ENCODE assay signal across 12 cellular contexts in the genomic region with DNA sequence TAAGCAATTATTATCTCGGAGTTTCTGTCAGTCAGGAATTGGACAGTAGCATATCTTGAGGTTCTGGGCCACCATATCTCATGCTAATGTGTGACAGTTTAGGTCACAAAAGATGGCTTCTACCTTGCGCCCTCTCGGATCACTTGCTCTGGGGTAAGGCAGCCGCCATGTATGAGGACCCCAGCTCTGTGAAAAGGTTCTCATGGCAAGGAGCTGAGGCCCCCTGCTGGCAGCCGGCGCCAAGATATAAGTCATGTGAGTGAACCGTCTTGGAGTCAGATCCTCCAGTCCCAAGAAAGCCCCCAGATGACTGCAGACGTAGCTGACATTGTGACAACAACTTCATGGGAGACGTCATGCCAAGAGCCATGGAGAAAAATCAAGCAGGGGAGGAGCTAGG.
DNase-seq lines count a peak whose midpoint lies in the region; ATAC-seq and TF ChIP-seq lines count a peak whose summit lies in the region.
"Had no signal": no experiment of that assay in that cellular context is flagged by ENCODE, and none has a peak within 500 bp of the region (broad histone marks: within the 10 kb centered on the region; RNA-seq: fewer than 3 reads in every experiment).

No MANE protein-coding gene starts in this region.

- no peak overlapping the region for H2AFZ ChIP-seq in OCI-LY3 (ENCODE audit: low read depth, low read length)

- DNase-seq in AG09319 (ENCODE audit: extremely low read depth, low read depth) (no peak), foreskin fibroblast (no peak), ovary (no peak), thyroid gland (no peak)
- DNase-seq: activated CD8-positive, alpha-beta memory T cell treated with anti-CD3 and anti-CD28 coated beads for 24 hours; CD4-positive, alpha-beta T cell; naive B cell; T-cell had no signal

- ATAC-seq in GM19452 (IDR thresholded peaks at IDR 0.05; ENCODE audit: unreplicated experiment): no peak
- ATAC-seq in HG03108 (IDR thresholded peaks at IDR 0.05; ENCODE audit: unreplicated experiment): no peak
- ATAC-seq: T-cell had no signal

- H3K27ac ChIP-seq in OCI-LY3 (ENCODE audit: low read length) (no peak overlapping the region), ovary (no peak overlapping the region), thyroid gland (no peak overlapping the region)

- no peak for TF ChIP-seq EP300 in ovary (IDR thresholded peaks at IDR 0.05)

- no peak overlapping the region for H3K9ac ChIP-seq in OCI-LY3 (ENCODE audit: low read length)

- H3K4me2 ChIP-seq in OCI-LY3 (ENCODE audit: low read length): no peak overlapping the region

- H3K36me3 ChIP-seq in OCI-LY3 (replicated peaks; ENCODE audit: low read depth, low read length): peaks cover 30% of the 10 kb centered on the region
- H3K36me3 ChIP-seq in ovary: no peaks in the 10 kb centered on the region
- no peaks in the 10 kb centered on the region for H3K36me3 ChIP-seq in thyroid gland

- TF ChIP-seq POLR2A in ovary (IDR thresholded peaks at IDR 0.05) (no peak), thyroid gland (IDR thresholded peaks at IDR 0.05) (no peak)

- WGBS in ovary, 3 donors: 89 to 95% (median 94%) methylated on average over 9 of the region's 9 CpGs
- 84 to 91% methylated on average over 9 of the region's 9 CpGs for WGBS in thyroid gland, 2 donors

- H3K79me2 ChIP-seq in OCI-LY3 (ENCODE audit: low read length): peaks cover 16% of the 10 kb centered on the region; the same call in 1 of the 2 replicates

- intact Hi-C loops in ovary (cut with DNase I): no loop called here
- intact Hi-C loops in thyroid gland (cut with DNase I): no loop called here

- H3K4me1 ChIP-seq in OCI-LY3 (ENCODE audit: low read length) (no peaks in the 10 kb centered on the region), ovary (ENCODE audit: insufficient read depth) (no peaks in the 10 kb centered on the region), thyroid gland (no peaks in the 10 kb centered on the region)

- peaks cover 20% of the 10 kb centered on the region; the same call in 1 of the 2 replicates for H4K20me1 ChIP-seq in OCI-LY3 (ENCODE audit: insufficient read depth, low read length)

- TF ChIP-seq CTCF in AG09319 (IDR thresholded peaks at IDR 0.05; ENCODE audit: low read depth, low read length) (peak; percentile 19), GM12872 (IDR thresholded peaks at IDR 0.05; ENCODE audit: insufficient read depth, low read depth, low read length) (peak; percentile 45; the same call in 2 of the 3 replicates), OCI-LY3 (IDR thresholded peaks at IDR 0.05; ENCODE audit: low read depth, low read length) (peak; percentile 80), foreskin fibroblast (IDR thresholded peaks at IDR 0.05; ENCODE audit: low read depth, low read length) (peak; percentile 13), ovary (IDR thresholded peaks at IDR 0.05) (no peak), thyroid gland (IDR thresholded peaks at IDR 0.05) (no peak)

- no peak overlapping the region for H3K4me3 ChIP-seq in OCI-LY3 (ENCODE audit: low read length)
- H3K4me3 ChIP-seq in foreskin fibroblast (ENCODE audit: low read depth in 1 of 2, low read length in 2 of 2): no peak overlapping the region
- H3K4me3 ChIP-seq in ovary: no peak overlapping the region
- H3K4me3 ChIP-seq in thyroid gland (replicated peaks in 1 of 3): no peak overlapping the region

- H3K9me3 ChIP-seq in OCI-LY3 (ENCODE audit: insufficient read depth, low read length): no peaks in the 10 kb centered on the region
- H3K9me3 ChIP-seq in ovary: no peaks in the 10 kb centered on the region
- H3K9me3 ChIP-seq in thyroid gland: no peaks in the 10 kb centered on the region

- H3K27me3 ChIP-seq in OCI-LY3 (ENCODE audit: low read depth, low read length) (no peaks in the 10 kb centered on the region), ovary (no peaks in the 10 kb centered on the region), thyroid gland (no peaks in the 10 kb centered on the region)

Comparison
In these comparisons a context has a peak if more than half of its experiments do, and no peak if none do; other contexts are left out.
1. CTCF ChIP-seq: peak in AG09319 (single experiment), GM12872 (single experiment), OCI-LY3 (single experiment) and foreskin fibroblast (single experiment); none in ovary (0 of 3) and thyroid gland (0 of 6).